Comparison of ENCODE assay signal across 8 cellular contexts in genomic region chr6:28978137-28978491, GRCh38.
DNase-seq lines count a peak whose midpoint lies in the region; ATAC-seq and TF ChIP-seq lines count a peak whose summit lies in the region.
"Had no signal": no experiment of that assay in that cellular context is flagged by ENCODE, and none has a peak within 500 bp of the region (broad histone marks: within the 10 kb centered on the region; RNA-seq: fewer than 3 reads in every experiment).

No MANE protein-coding gene starts in this region.

- H3K27ac Mint-ChIP-seq in central memory CD8-positive, alpha-beta T cell (ENCODE audit: low read depth), result no peak overlapping the region
- no peak overlapping the region for H3K27ac Mint-ChIP-seq in nephron progenitor cell

- H3K9me3 ChIP-seq in ES-I3 (ENCODE audit: control insufficient read depth, insufficient read depth, low read length) (no peaks in the 10 kb centered on the region), OCI-LY1 (ENCODE audit: low read length) (no peaks in the 10 kb centered on the region)

- peak overlapping the region; percentile 95; the same call in 1 of the 2 replicates for H2AFZ ChIP-seq in OCI-LY1 (ENCODE audit: low read length)

- DNase-seq in central memory CD8-positive, alpha-beta T cell (ENCODE audit: low spot score in 2 of 2), result no peak
- DNase-seq in nephron progenitor cell (no peak), erythroblast (lab: John Stamatoyannopoulos, UW) (no peak), SW 1271 (lab: John Stamatoyannopoulos, UW) (no peak)
- DNase-seq: NCI-H2107 had no signal

- H3K4me3 Mint-ChIP-seq in central memory CD8-positive, alpha-beta T cell, result peak overlapping the region; percentile 70
- peak overlapping the region; percentile 64 for H3K4me3 Mint-ChIP-seq in nephron progenitor cell

- peaks cover 62% of the 10 kb centered on the region for H3K27me3 Mint-ChIP-seq in central memory CD8-positive, alpha-beta T cell
- H3K27me3 Mint-ChIP-seq in nephron progenitor cell (ENCODE audit: low read depth, poor library complexity), result peaks cover 29% of the 10 kb centered on the region

- peak overlapping the region; percentile 68; the same call in 1 of the 2 replicates for H3K9ac ChIP-seq in ES-I3 (ENCODE audit: low read depth, low read length)
- H3K9ac ChIP-seq in OCI-LY1 (ENCODE audit: low read length), result peak overlapping the region; percentile 59; the same call in 1 of the 2 replicates

- no peak for TF ChIP-seq POLR2A in erythroblast (IDR thresholded peaks at IDR 0.05; ENCODE audit: low read length)

- H3K4me1 Mint-ChIP-seq in central memory CD8-positive, alpha-beta T cell, result peaks cover 44% of the 10 kb centered on the region
- H3K4me1 Mint-ChIP-seq in nephron progenitor cell, result peaks cover 78% of the 10 kb centered on the region

- TF ChIP-seq CTCF in OCI-LY1 (IDR thresholded peaks at IDR 0.05; ENCODE audit: low read length) (no peak), nephron progenitor cell (IDR thresholded peaks at IDR 0.05) (no peak)

- H3K4me1 ChIP-seq in ES-I3 (ENCODE audit: insufficient read depth, low read length) (peaks cover 19% of the 10 kb centered on the region), OCI-LY1 (ENCODE audit: insufficient read depth, low read length, severe bottlenecking) (peaks cover 50% of the 10 kb centered on the region)

- H3K4me2 ChIP-seq in OCI-LY1 (ENCODE audit: low read length), result peak overlapping the region; percentile 78

- no peaks in the 10 kb centered on the region for H3K9me3 Mint-ChIP-seq in central memory CD8-positive, alpha-beta T cell
- peaks cover 23% of the 10 kb centered on the region for H3K9me3 Mint-ChIP-seq in nephron progenitor cell

- H3K27me3 ChIP-seq in OCI-LY1 (ENCODE audit: insufficient read depth, low read length), result no peaks in the 10 kb centered on the region

- no peak for ATAC-seq in central memory CD8-positive, alpha-beta T cell (replicated peaks; ENCODE audit: extremely low read depth, poor library complexity, severe bottlenecking)
- no peak for ATAC-seq in GM19328 (IDR thresholded peaks at IDR 0.05; ENCODE audit: unreplicated experiment)

- H3K36me3 ChIP-seq in ES-I3 (ENCODE audit: insufficient read depth, low read length) (no peaks in the 10 kb centered on the region), OCI-LY1 (ENCODE audit: insufficient read depth, low read length) (no peaks in the 10 kb centered on the region; the same call in 1 of the 2 replicates)

- peaks cover 24% of the 10 kb centered on the region for H3K36me3 Mint-ChIP-seq in central memory CD8-positive, alpha-beta T cell (ENCODE audit: insufficient read depth)
- H3K36me3 Mint-ChIP-seq in nephron progenitor cell (ENCODE audit: low read depth), result peaks cover 18% of the 10 kb centered on the region

- no peaks in the 10 kb centered on the region for H4K20me1 ChIP-seq in OCI-LY1 (ENCODE audit: insufficient read depth, low read length)

- peak overlapping the region; percentile 66 for H3K4me3 ChIP-seq in OCI-LY1 (ENCODE audit: low read depth, low read length, poor library complexity, severe bottlenecking)

- H3K79me2 ChIP-seq in OCI-LY1 (ENCODE audit: insufficient read depth, low read length), result no peaks in the 10 kb centered on the region

- H3F3A ChIP-seq in OCI-LY1 (ENCODE audit: insufficient read depth, low read length), result no peaks in the 10 kb centered on the region

- no peak overlapping the region for H3K27ac ChIP-seq in OCI-LY1 (ENCODE audit: low read depth, low read length, poor library complexity, severe bottlenecking)

- no peaks in the 10 kb centered on the region for H3K9me2 ChIP-seq in OCI-LY1 (ENCODE audit: low read depth, low read length)
